22 cellular contexts compared by ENCODE assay signal in genomic region chr20:43766395-43766794, GRCh38. TPM values are rescaled to one million over a fixed set of nuclear protein-coding genes. Genes with fewer than 3 reads are reported as not detected.
DNase-seq lines count a peak whose midpoint lies in the region; ATAC-seq and TF ChIP-seq lines count a peak whose summit lies in the region.
"Had no signal": no experiment of that assay in that cellular context is flagged by ENCODE, and none has a peak within 500 bp of the region (broad histone marks: within the 10 kb centered on the region; RNA-seq: fewer than 3 reads in every experiment).

No MANE protein-coding gene starts in this region.

- H3K4me3 Mint-ChIP-seq in brain, result peak overlapping the region in 3 of 5 experiments; percentile 31 to 32 (median 31)
- H3K4me3 Mint-ChIP-seq in activated CD4-positive, alpha-beta T cell treated with anti-CD3 and anti-CD28 coated beads, Interleukin-2, amount 10 ng/mL, durations not matched to agents 24 days and 14 days, result no peak overlapping the region
- H3K4me3 Mint-ChIP-seq: CD4-positive, alpha-beta T cell; immature natural killer cell; naive thymus-derived CD8-positive, alpha-beta T cell had no signal

- TF ChIP-seq POLR2A in uterus (IDR thresholded peaks at IDR 0.05), result no peak

- no peaks in the 10 kb centered on the region for H3K79me2 ChIP-seq in GM23248 (ENCODE audit: insufficient read depth)

- 19 to 29% methylated on average over 6 of the region's 6 CpGs for WGBS in GM23248 (ENCODE audit: low coverage in 1 of 2, low lambda C conversion rate in 2 of 2, missing lambda C conversion rate in 2 of 2), 2 experiments
- 37% methylated on average over 6 of the region's 6 CpGs for WGBS in heart right ventricle, 2 donors

- H3K27ac ChIP-seq in GM23248 (no peak overlapping the region), heart right ventricle (no peak overlapping the region), uterus (no peak overlapping the region)
- H3K27ac ChIP-seq: upper lobe of left lung had no signal

- no peak overlapping the region for H3K9ac ChIP-seq in GM23248

- TF ChIP-seq CTCF in brain (conservative IDR thresholded peaks at IDR 0.05) (no peak), heart right ventricle (IDR thresholded peaks at IDR 0.05) (no peak), uterus (IDR thresholded peaks at IDR 0.05) (no peak)

- H4K20me1 ChIP-seq in GM23248 (ENCODE audit: insufficient read depth), result no peaks in the 10 kb centered on the region

- H3K27me3 ChIP-seq in GM23248 (replicated peaks; ENCODE audit: insufficient read depth) (peaks cover 20% of the 10 kb centered on the region), heart right ventricle (peaks cover 0 to 37% (median 0%) of the 10 kb centered on the region in 7 donors), uterus (no peaks in the 10 kb centered on the region)
- H3K27me3 ChIP-seq: upper lobe of left lung had no signal

- peak; percentile 73 to 96 (median 91) for ATAC-seq in heart right ventricle
- ATAC-seq: naive thymus-derived CD8-positive, alpha-beta T cell had no signal

- intact Hi-C loops in heart right ventricle (cut with DNase I) (loop anchor here in 2 of 10 donors (10.0 kb wide), 2 partner anchors 158 to 238 kb away; no protein-coding TSS in a partner anchor), uterus (cut with DNase I; ENCODE audit: low total_unique reads) (no loop called here)
- intact Hi-C loops in activated CD4-positive, alpha-beta T cell treated with anti-CD3 and anti-CD28 coated beads, Interleukin-2, amount 10 ng/mL, durations not matched to agents 24 days and 14 days (cut with micrococcal nuclease), result no loop called here

- no peak overlapping the region for H3K4me2 ChIP-seq in GM23248 (ENCODE audit: unreplicated experiment)

- peak overlapping the region; percentile 6 to 86 (median 42) for H3K27ac Mint-ChIP-seq in brain
- no peak overlapping the region for H3K27ac Mint-ChIP-seq in activated CD4-positive, alpha-beta T cell treated with anti-CD3 and anti-CD28 coated beads, Interleukin-2, amount 10 ng/mL, durations not matched to agents 24 days and 14 days
- H3K27ac Mint-ChIP-seq: CD4-positive, alpha-beta T cell; immature natural killer cell had no signal

- H3K4me1 ChIP-seq in GM23248 (ENCODE audit: insufficient read depth), result peaks cover 4% of the 10 kb centered on the region; the same call in 1 of the 2 replicates
- peaks cover 0 to 15% (median 7%) of the 10 kb centered on the region in 9 donors for H3K4me1 ChIP-seq in heart right ventricle
- H3K4me1 ChIP-seq in uterus, result no peaks in the 10 kb centered on the region
- H3K4me1 ChIP-seq: upper lobe of left lung had no signal

- no peaks in the 10 kb centered on the region for H3K9me3 Mint-ChIP-seq in brain
- H3K9me3 Mint-ChIP-seq in activated CD4-positive, alpha-beta T cell treated with anti-CD3 and anti-CD28 coated beads, Interleukin-2, amount 10 ng/mL, durations not matched to agents 24 days and 14 days, result no peaks in the 10 kb centered on the region
- H3K9me3 Mint-ChIP-seq: CD4-positive, alpha-beta T cell; immature natural killer cell; naive thymus-derived CD8-positive, alpha-beta T cell had no signal

- H3K9me3 ChIP-seq in GM23248 (ENCODE audit: low read depth), result no peaks in the 10 kb centered on the region
- no peaks in the 10 kb centered on the region for H3K9me3 ChIP-seq in heart right ventricle
- no peaks in the 10 kb centered on the region for H3K9me3 ChIP-seq in uterus
- H3K9me3 ChIP-seq: upper lobe of left lung had no signal

- H3K36me3 ChIP-seq in GM23248 (ENCODE audit: low read depth), result no peaks in the 10 kb centered on the region
- no peaks in the 10 kb centered on the region for H3K36me3 ChIP-seq in heart right ventricle
- H3K36me3 ChIP-seq in uterus, result no peaks in the 10 kb centered on the region
- H3K36me3 ChIP-seq: upper lobe of left lung had no signal

- peaks cover 51% of the 10 kb centered on the region for H3K4me1 Mint-ChIP-seq in brain
- H3K4me1 Mint-ChIP-seq in activated CD4-positive, alpha-beta T cell treated with anti-CD3 and anti-CD28 coated beads, Interleukin-2, amount 10 ng/mL, durations not matched to agents 24 days and 14 days, result peaks cover 3% of the 10 kb centered on the region
- H3K4me1 Mint-ChIP-seq: immature natural killer cell had no signal

- H3K4me3 ChIP-seq in GM23248 (no peak overlapping the region), heart right ventricle (no peak overlapping the region), uterus (no peak overlapping the region)
- H3K4me3 ChIP-seq: upper lobe of left lung had no signal

- H3F3A ChIP-seq in GM23248 (ENCODE audit: insufficient read depth), result 0 out of 2 replicates have a peak, but pooled peaks cover 9% of the 10 kb centered on the region

- in situ Hi-C loops in GM23248 (cut with MboI), result no loop called here

- H2AFZ ChIP-seq in GM23248, result no peak overlapping the region

- H3K9me2 ChIP-seq in GM23248 (ENCODE audit: insufficient read depth), result no peaks in the 10 kb centered on the region

- peak; percentile 37 for DNase-seq in GM23248
- peak; percentile 65 to 78 for DNase-seq in heart right ventricle
- DNase-seq in nucleus accumbens (lab: John Stamatoyannopoulos, UW), result peak in 55 of 56 donors; percentile 6 to 87 (median 59)
- no peak for DNase-seq in activated CD8-positive, alpha-beta memory T cell treated with anti-CD3 and anti-CD28 coated beads, Interleukin-2, amount 50 U/mL, for 48 hours
- no peak for DNase-seq in MV-4-11 (lab: John Stamatoyannopoulos, UW)
- DNase-seq in activated CD4-positive, alpha-beta T cell treated with anti-CD3 and anti-CD28 coated beads, Interleukin-2, amount 10 ng/mL, durations not matched to agents 24 days and 14 days, result no peak
- no peak for DNase-seq in uterus
- DNase-seq: activated CD4-positive, alpha-beta T cell treated with anti-CD3 and anti-CD28 coated beads for 4 hours; CD4-positive, alpha-beta T cell; dermis blood vessel endothelial cell; DMS153; erythroblast; HCEC 1CT; immature natural killer cell; Karpas-422; mammary epithelial cell; naive thymus-derived CD8-positive, alpha-beta T cell; stimulated activated naive CD4-positive, alpha-beta T cell treated with Interleukin-2 at 50 U/mL for 16 hours had no signal

- H3K27me3 Mint-ChIP-seq in brain, result no peaks in the 10 kb centered on the region
- H3K27me3 Mint-ChIP-seq in activated CD4-positive, alpha-beta T cell treated with anti-CD3 and anti-CD28 coated beads, Interleukin-2, amount 10 ng/mL, durations not matched to agents 24 days and 14 days, result peaks cover 19% of the 10 kb centered on the region

- H3K36me3 Mint-ChIP-seq in brain, result no peaks in the 10 kb centered on the region
- H3K36me3 Mint-ChIP-seq in activated CD4-positive, alpha-beta T cell treated with anti-CD3 and anti-CD28 coated beads, Interleukin-2, amount 10 ng/mL, durations not matched to agents 24 days and 14 days (ENCODE audit: low read depth), result no peaks in the 10 kb centered on the region
- H3K36me3 Mint-ChIP-seq: naive thymus-derived CD8-positive, alpha-beta T cell had no signal

RNA-seq across cellular contexts. Expression of gene GTSF1L, which starts 39.6 kb away (rescaled TPM):
- not detected in 2 replicates for total RNA-seq in GM23248 (2014; rRNA removed; shearing (Covaris generic))
- polyA plus RNA-seq in GM23248 (2016; fragmentation: Nextera tagmentation; extraction: Ambion mirVana) (not detected in 2 replicates), brain (ENCODE audit: insufficient read depth, low read depth, low replicate concordance) (not detected), heart right ventricle (not detected)
- total RNA-seq in heart right ventricle (not detected), uterus (not detected)
- not detected in 2 replicates for total RNA-seq in activated CD4-positive, alpha-beta T cell treated with anti-CD3 and anti-CD28 coated beads, Interleukin-2, amount 10 ng/mL, durations not matched to agents 24 days and 14 days
- total RNA-seq: astrocyte; CD4-positive, alpha-beta T cell; dermis blood vessel endothelial cell; mammary epithelial cell; renal cortical epithelial cell; upper lobe of left lung had no signal
- polyA plus RNA-seq: immature natural killer cell, mammary epithelial cell had no signal

Comparison
In these comparisons a context has a peak if more than half of its experiments do, and no peak if none do; other contexts are left out.
1. DNase-seq: peak in GM23248 (single experiment), heart right ventricle (2 of 2) and nucleus accumbens (55 of 56); none in activated CD8-positive, alpha-beta memory T cell treated with anti-CD3 and anti-CD28 coated beads, Interleukin-2, amount 50 U/mL, for 48 hours (single experiment), MV-4-11 (single experiment), activated CD4-positive, alpha-beta T cell treated with anti-CD3 and anti-CD28 coated beads, Interleukin-2, amount 10 ng/mL, durations not matched to agents 24 days and 14 days (single experiment) and uterus (0 of 2).